Comparison of ENCODE assay signal across 19 cellular contexts in the genomic region with DNA sequence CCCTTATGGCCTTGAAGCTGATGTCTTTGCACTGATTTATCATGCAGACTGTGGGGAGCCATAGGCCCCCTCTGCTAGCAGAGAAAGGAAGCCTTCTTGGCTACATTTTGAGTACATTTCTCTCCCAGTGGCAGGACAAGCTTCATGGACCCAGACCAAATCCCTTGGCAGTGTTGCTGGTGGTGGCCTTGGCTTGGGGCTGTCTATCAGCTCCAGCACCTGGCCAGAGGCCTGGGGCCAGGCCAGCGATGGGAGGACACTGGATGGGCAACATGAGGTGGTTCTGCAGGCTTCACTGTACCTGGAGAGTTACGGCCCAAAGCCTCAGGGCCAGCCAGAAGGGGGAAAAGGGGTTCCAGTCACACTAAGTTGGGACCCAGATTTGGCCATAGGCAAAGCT.
"Had no signal": no experiment of that assay in that cellular context is flagged by ENCODE, and none has a peak within 500 bp of the region (broad histone marks: within the 10 kb centered on the region; RNA-seq: fewer than 3 reads in every experiment).

No MANE protein-coding gene starts in this region.

- DNase-seq: activated CD4-positive, alpha-beta T cell treated with anti-CD3 and anti-CD28 coated beads, Interleukin-2, amount 10 ng/mL, durations not matched to agents 24 days and 14 days; activated CD4-positive, CD25-positive, alpha-beta regulatory T cell; activated CD8-positive, alpha-beta memory T cell treated with anti-CD3 and anti-CD28 coated beads, Interleukin-2, amount 50 U/mL, for 4 hours; activated CD8-positive, alpha-beta T cell treated with anti-CD3 and anti-CD28 coated beads, Interleukin-2, amount 10 ng/mL, durations not matched to agents 7 days and 5 days; activated effector memory CD4-positive, alpha-beta T cell treated with anti-CD3 and anti-CD28 coated beads, Interleukin-2, amount 50 U/mL, for 16 hours; activated T-cell treated with anti-CD3 and anti-CD28 coated beads, Interleukin-2, amount 50 U/mL, for 48 hours; central memory CD4-positive, alpha-beta T cell; colonic mucosa; foreskin fibroblast; kidney glomerular epithelial cell; midbrain; naive B cell; stimulated activated CD4-positive, alpha-beta T cell treated with anti-CD3 and anti-CD28 coated beads, Interleukin-1b, Interleukin-23, amount 100 ng/mL, for 48 hours; stomach; thyroid gland had no signal

- H3K36me3 ChIP-seq: colonic mucosa, neutrophil, thyroid gland had no signal

- H3K9me3 Mint-ChIP-seq: activated CD4-positive, alpha-beta T cell treated with anti-CD3 and anti-CD28 coated beads, Interleukin-2, amount 10 ng/mL, durations not matched to agents 24 days and 14 days; activated naive CD4-positive, alpha-beta T cell treated with anti-CD3 and anti-CD28 coated beads, Interleukin-2, amount 50 U/mL, for 24 hours had no signal

- H3K4me1 Mint-ChIP-seq: activated CD4-positive, alpha-beta T cell treated with anti-CD3 and anti-CD28 coated beads, Interleukin-2, amount 10 ng/mL, durations not matched to agents 24 days and 14 days; activated naive CD4-positive, alpha-beta T cell treated with anti-CD3 and anti-CD28 coated beads, Interleukin-2, amount 50 U/mL, for 24 hours; naive B cell had no signal

- ATAC-seq: activated CD8-positive, alpha-beta T cell treated with anti-CD3 and anti-CD28 coated beads, Interleukin-2, amount 10 ng/mL, durations not matched to agents 7 days and 5 days had no signal

- H3K27ac ChIP-seq: colonic mucosa, neutrophil had no signal

- H3K4me3 ChIP-seq: colonic mucosa, lung, stomach, thyroid gland had no signal

- H3K9me3 ChIP-seq: colonic mucosa, neutrophil, stomach, thyroid gland had no signal

- H3K4me1 ChIP-seq: colonic mucosa had no signal

- H3K27ac Mint-ChIP-seq: activated CD4-positive, alpha-beta T cell treated with anti-CD3 and anti-CD28 coated beads, Interleukin-2, amount 10 ng/mL, durations not matched to agents 24 days and 14 days; activated CD8-positive, alpha-beta T cell treated with anti-CD3 and anti-CD28 coated beads, Interleukin-2, amount 10 ng/mL, durations not matched to agents 7 days and 5 days; activated naive CD4-positive, alpha-beta T cell treated with anti-CD3 and anti-CD28 coated beads, Interleukin-2, amount 50 U/mL, for 24 hours; naive B cell; progenitor cell of endocrine pancreas had no signal

- H3K27me3 ChIP-seq: colonic mucosa, neutrophil, stomach, thyroid gland had no signal

- H3K27me3 Mint-ChIP-seq: activated CD4-positive, alpha-beta T cell treated with anti-CD3 and anti-CD28 coated beads, Interleukin-2, amount 10 ng/mL, durations not matched to agents 24 days and 14 days; activated naive CD4-positive, alpha-beta T cell treated with anti-CD3 and anti-CD28 coated beads, Interleukin-2, amount 50 U/mL, for 24 hours; naive B cell; progenitor cell of endocrine pancreas had no signal

- H3K4me3 Mint-ChIP-seq: activated CD4-positive, alpha-beta T cell treated with anti-CD3 and anti-CD28 coated beads, Interleukin-2, amount 10 ng/mL, durations not matched to agents 24 days and 14 days; activated CD8-positive, alpha-beta T cell treated with anti-CD3 and anti-CD28 coated beads, Interleukin-2, amount 10 ng/mL, durations not matched to agents 7 days and 5 days; activated naive CD4-positive, alpha-beta T cell treated with anti-CD3 and anti-CD28 coated beads, Interleukin-2, amount 50 U/mL, for 24 hours had no signal
